In genomic region chr1:40860706-40861226, GRCh38 we compare ENCODE assay signal across 8 cellular contexts. TPM values are rescaled to one million over a fixed set of nuclear protein-coding genes. Genes with fewer than 3 reads are reported as not detected.
DNase-seq lines count a peak whose midpoint lies in the region; ATAC-seq, FAIRE-seq and TF ChIP-seq lines count a peak whose summit lies in the region.

No MANE protein-coding gene starts in this region.

- peaks cover 0 to 2% (median 0%) of the 10 kb centered on the region in 3 experiments; a peak in 2 of 7 replicates for H3K36me3 Mint-ChIP-seq in H9 (ENCODE audit: insufficient read depth in 1 of 3, low read depth in 3 of 3)
- no peaks in the 10 kb centered on the region for H3K36me3 Mint-ChIP-seq in activated CD4-positive, alpha-beta memory T cell treated with anti-CD3 and anti-CD28 coated beads, Interleukin-2, amount 10 ng/mL, durations not matched to agents 7 days and 5 days (ENCODE audit: low read depth)

- ATAC-seq in heart right ventricle = peak in 5 of 8 donors; percentile 14 to 36 (median 28)
- ATAC-seq in psoas muscle = peak in 3 of 4 donors; percentile 3 to 34 (median 23)
- no peak for ATAC-seq in GM21381 (IDR thresholded peaks at IDR 0.05; ENCODE audit: unreplicated experiment)
- no peak for ATAC-seq in HG03045 (IDR thresholded peaks at IDR 0.05; ENCODE audit: unreplicated experiment)

- no peak overlapping the region for H3K4ac ChIP-seq in H9 (ENCODE audit: low read depth, low read length)

- intact Hi-C loops in heart right ventricle (cut with DNase I) (loop anchor here in 2 of 10 donors (5.0 kb wide), 1 partner anchor 87 kb away; no protein-coding TSS in a partner anchor), psoas muscle (cut with DNase I) (no loop called here)

- peak overlapping the region; percentile 62 for H3K4me2 ChIP-seq in H9 (ENCODE audit: insufficient read depth, insufficient read length, low read length)

- no peak overlapping the region for H4K8ac ChIP-seq in H9 (replicated peaks; ENCODE audit: insufficient read length, low read depth, low read length)

- H3K79me1 ChIP-seq in H9 (ENCODE audit: insufficient read depth, low read depth, low read length, poor library complexity, severe bottlenecking) = no peaks in the 10 kb centered on the region

- FAIRE-seq in RCC 7860 (lab: Jason Lieb, UNC) = no peak

- H3K14ac ChIP-seq in H9 (ENCODE audit: insufficient read depth, low read length) = peak overlapping the region; percentile 62; the same call in 1 of the 2 replicates

- WGBS in H9 (ENCODE audit: extremely low coverage, insufficient read length, low lambda C conversion rate) = no CpG with 5 or more reads among the region's 10 CpGs
- WGBS in heart right ventricle, 2 donors = 14 to 20% methylated on average over 10 of the region's 10 CpGs
- WGBS in psoas muscle, 3 donors = 10 to 19% (median 16%) methylated on average over 10 of the region's 10 CpGs

- H3K4me1 ChIP-seq in H9 (ENCODE audit: insufficient read depth, low read length) (no peaks in the 10 kb centered on the region), heart right ventricle (peaks cover 0 to 36% (median 15%) of the 10 kb centered on the region in 9 donors), psoas muscle (peaks cover 17% of the 10 kb centered on the region)

- no peak overlapping the region for H3T11ph ChIP-seq in H9 (ENCODE audit: low read length)

- no peaks in the 10 kb centered on the region for H3K79me2 ChIP-seq in H9 (ENCODE audit: insufficient read depth, low read length)

- H3K9me3 ChIP-seq in H9 (ENCODE audit: control insufficient read depth, low read depth, low read length) (no peaks in the 10 kb centered on the region), heart right ventricle (no peaks in the 10 kb centered on the region), psoas muscle (no peaks in the 10 kb centered on the region)

- H2AK5ac ChIP-seq in H9 (ENCODE audit: insufficient read length, low read length) = no peak overlapping the region

- no peak overlapping the region for H2BK20ac ChIP-seq in H9 (ENCODE audit: low read depth, low read length, poor library complexity, severe bottlenecking)

- H3K18ac ChIP-seq in H9 (ENCODE audit: insufficient read length, low read depth, low read length) = no peak overlapping the region

- H4K91ac ChIP-seq in H9 (ENCODE audit: insufficient read length, low read depth, low read length) = no peak overlapping the region

- peak overlapping the region; percentile 69 to 88 for H3K4me3 Mint-ChIP-seq in H9
- peak overlapping the region; percentile 69 for H3K4me3 Mint-ChIP-seq in activated CD4-positive, alpha-beta memory T cell treated with anti-CD3 and anti-CD28 coated beads, Interleukin-2, amount 10 ng/mL, durations not matched to agents 7 days and 5 days

- CTCF ChIA-PET in activated CD4-positive, alpha-beta memory T cell treated with anti-CD3 and anti-CD28 coated beads, Interleukin-2, amount 10 ng/mL, durations not matched to agents 7 days and 5 days (lab: Charles Lee) = interaction anchor here (3.1 to 19.3 kb wide), 2 partner anchors 11 to 91 kb away, joined by 19 to 255 read pairs; no protein-coding TSS in a partner anchor

- DNase-seq in H9 (no peak), heart right ventricle (peak in 1 of 2 donors; percentile 22), psoas muscle (peak in 1 of 2 donors; percentile 29), NCI-H146 treated with DMSO at 0.1 percent for 48 hours (lab: John Stamatoyannopoulos, UW; ENCODE audit: unreplicated experiment) (no peak), RCC 7860 (ENCODE audit: low spot score) (no peak)
- DNase-seq in activated CD4-positive, alpha-beta memory T cell treated with anti-CD3 and anti-CD28 coated beads, Interleukin-2, amount 10 ng/mL, durations not matched to agents 7 days and 5 days = no peak

- TF ChIP-seq CTCF in H9 (conservative IDR thresholded peaks at IDR 0.05) = no peak
- no peak for TF ChIP-seq CTCF in heart right ventricle (IDR thresholded peaks at IDR 0.05)
- no peak for TF ChIP-seq CTCF in psoas muscle (IDR thresholded peaks at IDR 0.05)

- H3K27me3 ChIP-seq in H9 (ENCODE audit: insufficient read depth, low read length) (no peaks in the 10 kb centered on the region; the same call in 1 of the 2 replicates), heart right ventricle (no peaks in the 10 kb centered on the region), psoas muscle (ENCODE audit: insufficient read depth in 3 of 3, low read length in 2 of 3) (no peaks in the 10 kb centered on the region)

- H3K27ac ChIP-seq in H9 (ENCODE audit: insufficient read length, low read depth, low read length) (no peak overlapping the region), heart right ventricle (peak overlapping the region; percentile 21 to 96 (median 88)), psoas muscle (peak overlapping the region; percentile 94)

- H2BK15ac ChIP-seq in H9 (ENCODE audit: low read depth, low read length) = no peak overlapping the region

- peak overlapping the region; percentile 21 to 89 (median 68) for H3K4me3 ChIP-seq in heart right ventricle
- H3K4me3 ChIP-seq in psoas muscle = peak overlapping the region; percentile 86

- no peaks in the 10 kb centered on the region for H3K36me3 ChIP-seq in heart right ventricle
- no peaks in the 10 kb centered on the region for H3K36me3 ChIP-seq in psoas muscle (ENCODE audit: insufficient read depth in 1 of 2, low read depth in 1 of 2)

- no peak overlapping the region for H3K23ac ChIP-seq in H9 (ENCODE audit: insufficient read length, low read depth, low read length)

- no peak overlapping the region for H2BK120ac ChIP-seq in H9 (ENCODE audit: low read depth, low read length, poor library complexity, severe bottlenecking)

- no peak overlapping the region for H3K56ac ChIP-seq in H9 (ENCODE audit: insufficient read length, low read depth, low read length)

- no peak overlapping the region for H2AFZ ChIP-seq in H9 (ENCODE audit: low read length)

- H3K27ac Mint-ChIP-seq in H9 = no peak overlapping the region; a peak in 1 of 7 replicates
- peak overlapping the region; percentile 42 for H3K27ac Mint-ChIP-seq in activated CD4-positive, alpha-beta memory T cell treated with anti-CD3 and anti-CD28 coated beads, Interleukin-2, amount 10 ng/mL, durations not matched to agents 7 days and 5 days

- H3K23me2 ChIP-seq in H9 (ENCODE audit: insufficient read length, low read depth, low read length, poor library complexity, severe bottlenecking) = peaks cover 4% of the 10 kb centered on the region

- no peak overlapping the region for H3K9ac ChIP-seq in H9 (ENCODE audit: extremely low read depth, insufficient read length, low read length)

- POLR2A ChIA-PET in activated CD4-positive, alpha-beta memory T cell treated with anti-CD3 and anti-CD28 coated beads, Interleukin-2, amount 10 ng/mL, durations not matched to agents 7 days and 5 days (lab: Charles Lee) = interaction anchor here (1.0 to 5.0 kb wide), 7 partner anchors 7 to 169 kb away, joined by 3 to 64 read pairs (median 14); partner anchors contain the start of genes CTPS1 and NFYC

- H4K5ac ChIP-seq in H9 (ENCODE audit: insufficient read length, low read depth, low read length) = no peak overlapping the region

- H2BK12ac ChIP-seq in H9 (ENCODE audit: insufficient read length, low read depth, low read length) = no peak overlapping the region

- H2BK5ac ChIP-seq in H9 (ENCODE audit: insufficient read length, low read length) = no peak overlapping the region

- H3K27me3 Mint-ChIP-seq in H9 (ENCODE audit: low read depth) = peaks cover 32% of the 10 kb centered on the region
- H3K27me3 Mint-ChIP-seq in activated CD4-positive, alpha-beta memory T cell treated with anti-CD3 and anti-CD28 coated beads, Interleukin-2, amount 10 ng/mL, durations not matched to agents 7 days and 5 days = peaks cover 33% of the 10 kb centered on the region

- H3K9me3 Mint-ChIP-seq in H9 = no peaks in the 10 kb centered on the region
- no peaks in the 10 kb centered on the region for H3K9me3 Mint-ChIP-seq in activated CD4-positive, alpha-beta memory T cell treated with anti-CD3 and anti-CD28 coated beads, Interleukin-2, amount 10 ng/mL, durations not matched to agents 7 days and 5 days

- peaks cover 18 to 35% of the 10 kb centered on the region in 2 experiments for H3K4me1 Mint-ChIP-seq in H9
- H3K4me1 Mint-ChIP-seq in activated CD4-positive, alpha-beta memory T cell treated with anti-CD3 and anti-CD28 coated beads, Interleukin-2, amount 10 ng/mL, durations not matched to agents 7 days and 5 days = peaks cover 24% of the 10 kb centered on the region

- no peaks in the 10 kb centered on the region for H4K20me1 ChIP-seq in H9 (ENCODE audit: control insufficient read depth, insufficient read depth, insufficient read length)

RNA-seq across cellular contexts. Expression of gene CITED4, which starts 1.4 kb away (rescaled TPM):
- total RNA-seq in H9 (2021) (9.5 and 10.4 TPM in 2 replicates), heart right ventricle (10 to 100 TPM; 14.4 to 88.8 (median 25.8) TPM), psoas muscle (10 to 100 TPM; 16.0 to 24.7 (median 18.6) TPM)
- total RNA-seq in activated CD4-positive, alpha-beta memory T cell treated with anti-CD3 and anti-CD28 coated beads, Interleukin-2, amount 10 ng/mL, durations not matched to agents 7 days and 5 days = 1 to 10 TPM; 6.9 to 7.9 TPM
- polyA plus RNA-seq in heart right ventricle (10 to 100 TPM in 1 of 2 donors, 1 to 10 TPM in 1; 6.1 to 31.2 TPM), psoas muscle (10 to 100 TPM in 1 of 3 donors, 1 to 10 TPM in 2; 5.6 to 40.9 (median 6.6) TPM)

Comparison
In these comparisons a context has a peak if more than half of its experiments do, and no peak if none do; other contexts are left out.
1. ATAC-seq: peak in heart right ventricle (5 of 8) and psoas muscle (3 of 4); none in GM21381 (single experiment) and HG03045 (single experiment).